Comparison of ENCODE assay signal across 18 cellular contexts in genomic region chr11:114260077-114260476, GRCh38. TPM values are rescaled to one million over a fixed set of nuclear protein-coding genes. Genes with fewer than 3 reads are reported as not detected.
DNase-seq lines count a peak whose midpoint lies in the region; ATAC-seq and TF ChIP-seq lines count a peak whose summit lies in the region.
"Had no signal": no experiment of that assay in that cellular context is flagged by ENCODE, and none has a peak within 500 bp of the region (broad histone marks: within the 10 kb centered on the region; RNA-seq: fewer than 3 reads in every experiment).

No MANE protein-coding gene starts in this region.

- no peak for DNase-seq in activated CD8-positive, alpha-beta T cell treated with anti-CD3 and anti-CD28 coated beads, Interleukin-2, amount 10 ng/mL, durations not matched to agents 7 days and 5 days
- DNase-seq in activated CD8-positive, alpha-beta T cell treated with anti-CD3 and anti-CD28 coated beads for 36 hours, result no peak
- no peak for DNase-seq in adrenal gland
- no peak for DNase-seq in naive B cell
- DNase-seq in thyroid gland, result no peak
- no peak for DNase-seq in activated gamma-delta T cell treated with Interleukin-2 at 50 U/mL for 16 hours
- no peak for DNase-seq in naive thymus-derived CD8-positive, alpha-beta T cell
- DNase-seq in occipital lobe (lab: John Stamatoyannopoulos, UW), result no peak
- DNase-seq: activated CD4-positive, alpha-beta T cell treated with anti-CD3 and anti-CD28 coated beads, Interleukin-2, amount 50 U/mL, for 1 hour; activated naive CD4-positive, alpha-beta T cell treated with anti-CD3 and anti-CD28 coated beads, Interleukin-2, amount 50 U/mL, for 16 hours; CD4-positive, alpha-beta memory T cell; DND-41; H9; Karpas-422; mucosa of descending colon had no signal

- H3K4me1 ChIP-seq in adrenal gland (replicated peaks in 1 of 2) (peaks cover 30 to 41% of the 10 kb centered on the region in 2 donors), thyroid gland (peaks cover 42 to 47% of the 10 kb centered on the region in 2 donors)

- H3K4me3 ChIP-seq in adrenal gland, result no peak overlapping the region
- H3K4me3 ChIP-seq in thyroid gland (replicated peaks in 1 of 3), result no peak overlapping the region
- H3K4me3 ChIP-seq: A549, mucosa of descending colon, ovary had no signal

- no peak overlapping the region for H3K4me3 Mint-ChIP-seq in activated CD8-positive, alpha-beta T cell treated with anti-CD3 and anti-CD28 coated beads, Interleukin-2, amount 10 ng/mL, durations not matched to agents 7 days and 5 days
- H3K4me3 Mint-ChIP-seq in activated CD8-positive, alpha-beta T cell treated with anti-CD3 and anti-CD28 coated beads for 36 hours, result no peak overlapping the region
- peak overlapping the region in 5 of 8 donors; percentile 26 to 62 (median 46) for H3K4me3 Mint-ChIP-seq in naive B cell
- no peak overlapping the region for H3K4me3 Mint-ChIP-seq in naive thymus-derived CD8-positive, alpha-beta T cell
- H3K4me3 Mint-ChIP-seq: CD4-positive, alpha-beta memory T cell had no signal

- peak overlapping the region; percentile 64 for H3K27ac Mint-ChIP-seq in activated CD8-positive, alpha-beta T cell treated with anti-CD3 and anti-CD28 coated beads, Interleukin-2, amount 10 ng/mL, durations not matched to agents 7 days and 5 days
- no peak overlapping the region for H3K27ac Mint-ChIP-seq in activated CD8-positive, alpha-beta T cell treated with anti-CD3 and anti-CD28 coated beads for 36 hours
- H3K27ac Mint-ChIP-seq in naive B cell, result peak overlapping the region in 5 of 6 donors; percentile 92 to 95 (median 95)
- peak overlapping the region in 4 of 10 donors; percentile 12 to 87 (median 49) for H3K27ac Mint-ChIP-seq in naive thymus-derived CD8-positive, alpha-beta T cell
- H3K27ac Mint-ChIP-seq: H9 had no signal

- no peaks in the 10 kb centered on the region for H3K9me3 ChIP-seq in adrenal gland (replicated peaks in 1 of 3)
- H3K9me3 ChIP-seq in thyroid gland, result no peaks in the 10 kb centered on the region
- H3K9me3 ChIP-seq: A549, mucosa of descending colon, ovary had no signal

- H3K9me3 Mint-ChIP-seq in activated CD8-positive, alpha-beta T cell treated with anti-CD3 and anti-CD28 coated beads, Interleukin-2, amount 10 ng/mL, durations not matched to agents 7 days and 5 days (ENCODE audit: insufficient read depth), result no peaks in the 10 kb centered on the region
- H3K9me3 Mint-ChIP-seq in activated CD8-positive, alpha-beta T cell treated with anti-CD3 and anti-CD28 coated beads for 36 hours, result no peaks in the 10 kb centered on the region
- no peaks in the 10 kb centered on the region for H3K9me3 Mint-ChIP-seq in naive B cell
- H3K9me3 Mint-ChIP-seq in naive thymus-derived CD8-positive, alpha-beta T cell, result no peaks in the 10 kb centered on the region
- H3K9me3 Mint-ChIP-seq: H9 had no signal

- no peak for TF ChIP-seq POLR2A in adrenal gland (IDR thresholded peaks at IDR 0.05)
- no peak for TF ChIP-seq POLR2A in thyroid gland (IDR thresholded peaks at IDR 0.05)

- TF ChIP-seq CTCF in activated CD8-positive, alpha-beta T cell treated with anti-CD3 and anti-CD28 coated beads for 36 hours (IDR thresholded peaks at IDR 0.05), result no peak
- no peak for TF ChIP-seq CTCF in adrenal gland (IDR thresholded peaks at IDR 0.05)
- TF ChIP-seq CTCF in thyroid gland (IDR thresholded peaks at IDR 0.05), result no peak

- intact Hi-C loops in activated CD8-positive, alpha-beta T cell treated with anti-CD3 and anti-CD28 coated beads for 36 hours (cut with micrococcal nuclease), result loop anchor here (2.0 kb wide), 2 partner anchors 223 to 363 kb away; no protein-coding TSS in a partner anchor
- intact Hi-C loops in adrenal gland (cut with DNase I), result loop anchor here (2.0 to 5.0 kb wide), 5 partner anchors 78 to 363 kb away; no protein-coding TSS in a partner anchor
- intact Hi-C loops in thyroid gland (cut with DNase I), result loop anchor here (2.0 to 5.0 kb wide), 4 partner anchors 203 to 363 kb away; partner anchors contain the start of gene ZBTB16

- H3K4me1 Mint-ChIP-seq in activated CD8-positive, alpha-beta T cell treated with anti-CD3 and anti-CD28 coated beads, Interleukin-2, amount 10 ng/mL, durations not matched to agents 7 days and 5 days (ENCODE audit: low read depth), result peaks cover 24% of the 10 kb centered on the region
- H3K4me1 Mint-ChIP-seq in activated CD8-positive, alpha-beta T cell treated with anti-CD3 and anti-CD28 coated beads for 36 hours (ENCODE audit: low read depth), result no peaks in the 10 kb centered on the region
- H3K4me1 Mint-ChIP-seq in naive B cell, result peaks cover 30 to 33% (median 31%) of the 10 kb centered on the region in 3 donors
- H3K4me1 Mint-ChIP-seq in naive thymus-derived CD8-positive, alpha-beta T cell, result peaks cover 0 to 25% (median 4%) of the 10 kb centered on the region in 4 donors

- CTCF ChIA-PET in activated CD8-positive, alpha-beta T cell treated with anti-CD3 and anti-CD28 coated beads, Interleukin-2, amount 10 ng/mL, durations not matched to agents 7 days and 5 days (lab: Charles Lee), result interaction anchor here (0.8 to 9.2 kb wide), 47 partner anchors 9 to 443 kb away, joined by 3 to 178 read pairs (median 8); partner anchors contain the start of gene ZBTB16
- CTCF ChIA-PET in activated CD8-positive, alpha-beta T cell treated with anti-CD3 and anti-CD28 coated beads for 36 hours (lab: Charles Lee), result interaction anchor here (0.7 to 11.6 kb wide), 40 partner anchors 9 to 453 kb away, joined by 3 to 210 read pairs (median 7); partner anchors contain the start of gene HTR3B

- no peak for ATAC-seq in activated CD8-positive, alpha-beta T cell treated with anti-CD3 and anti-CD28 coated beads, Interleukin-2, amount 10 ng/mL, durations not matched to agents 7 days and 5 days
- ATAC-seq in activated CD8-positive, alpha-beta T cell treated with anti-CD3 and anti-CD28 coated beads for 36 hours, result no peak
- no peak for ATAC-seq in naive B cell (ENCODE audit: low read depth in 2 of 2)
- ATAC-seq in naive thymus-derived CD8-positive, alpha-beta T cell, result no peak
- ATAC-seq: mucosa of descending colon, Panc1 had no signal

- H3K27me3 ChIP-seq in adrenal gland (no peaks in the 10 kb centered on the region), thyroid gland (no peaks in the 10 kb centered on the region)
- H3K27me3 ChIP-seq: ovary had no signal

- H3K27me3 Mint-ChIP-seq in activated CD8-positive, alpha-beta T cell treated with anti-CD3 and anti-CD28 coated beads, Interleukin-2, amount 10 ng/mL, durations not matched to agents 7 days and 5 days (ENCODE audit: low read depth), result no peaks in the 10 kb centered on the region
- H3K27me3 Mint-ChIP-seq in activated CD8-positive, alpha-beta T cell treated with anti-CD3 and anti-CD28 coated beads for 36 hours, result no peaks in the 10 kb centered on the region
- H3K27me3 Mint-ChIP-seq in naive B cell, result no peaks in the 10 kb centered on the region
- H3K27me3 Mint-ChIP-seq in naive thymus-derived CD8-positive, alpha-beta T cell, result peaks cover 0 to 3% (median 0%) of the 10 kb centered on the region in 5 donors
- H3K27me3 Mint-ChIP-seq: CD4-positive, alpha-beta memory T cell had no signal

- POLR2A ChIA-PET in activated CD8-positive, alpha-beta T cell treated with anti-CD3 and anti-CD28 coated beads, Interleukin-2, amount 10 ng/mL, durations not matched to agents 7 days and 5 days (lab: Charles Lee), result no interaction called here
- POLR2A ChIA-PET in activated CD8-positive, alpha-beta T cell treated with anti-CD3 and anti-CD28 coated beads for 36 hours (lab: Charles Lee), result no interaction called here
- POLR2A ChIA-PET in naive thymus-derived CD8-positive, alpha-beta T cell (lab: Charles Lee), result interaction anchor here (1.0 to 2.3 kb wide), 6 partner anchors 12 to 364 kb away, joined by 3 to 14 read pairs (median 5); no protein-coding TSS in a partner anchor

- H3K27ac ChIP-seq in adrenal gland, result peak overlapping the region in 3 of 5 donors; percentile 9 to 49 (median 16)
- H3K27ac ChIP-seq in thyroid gland, result peak overlapping the region in 2 of 3 donors; percentile 2 to 87
- H3K27ac ChIP-seq: A549 had no signal

- 83 to 87% (median 84%) methylated on average over 6 of the region's 6 CpGs for WGBS in adrenal gland, 4 donors
- WGBS in thyroid gland, 2 donors, result 92 to 94% methylated on average over 6 of the region's 6 CpGs

- H3K36me3 ChIP-seq in adrenal gland (replicated peaks in 1 of 2), result no peaks in the 10 kb centered on the region
- peaks cover 0 to 10% of the 10 kb centered on the region in 2 donors for H3K36me3 ChIP-seq in thyroid gland
- H3K36me3 ChIP-seq: ovary had no signal

- no peaks in the 10 kb centered on the region for H3K36me3 Mint-ChIP-seq in activated CD8-positive, alpha-beta T cell treated with anti-CD3 and anti-CD28 coated beads, Interleukin-2, amount 10 ng/mL, durations not matched to agents 7 days and 5 days (ENCODE audit: low read depth)
- H3K36me3 Mint-ChIP-seq in activated CD8-positive, alpha-beta T cell treated with anti-CD3 and anti-CD28 coated beads for 36 hours (ENCODE audit: low read depth), result no peaks in the 10 kb centered on the region
- H3K36me3 Mint-ChIP-seq in naive B cell, result peaks cover 0 to 7% of the 10 kb centered on the region in 2 donors
- H3K36me3 Mint-ChIP-seq in naive thymus-derived CD8-positive, alpha-beta T cell, result no peaks in the 10 kb centered on the region
- H3K36me3 Mint-ChIP-seq: CD4-positive, alpha-beta memory T cell had no signal

RNA-seq across cellular contexts. Expression of gene NNMT, which starts 36.1 kb away (rescaled TPM):
- not detected for total RNA-seq in activated CD8-positive, alpha-beta T cell treated with anti-CD3 and anti-CD28 coated beads, Interleukin-2, amount 10 ng/mL, durations not matched to agents 7 days and 5 days
- not detected for total RNA-seq in activated CD8-positive, alpha-beta T cell treated with anti-CD3 and anti-CD28 coated beads for 36 hours
- total RNA-seq in adrenal gland (100 to 1,000 TPM in 2 of 8 donors, 10 to 100 TPM in 6; 13.6 to 162 (median 77.4) TPM), thyroid gland (100 to 1,000 TPM in 3 of 4 donors, 10 to 100 TPM in 1; 78.1 to 459 (median 185) TPM), occipital lobe (not detected)
- polyA plus RNA-seq in adrenal gland (100 to 1,000 TPM in 2 of 3 donors, 10 to 100 TPM in 1; 30.6 to 354 (median 128) TPM), naive B cell (ENCODE audit: low read depth in 6 of 6) (under 1 TPM in 1 of 6 donors, not detected in 5; 0.64 TPM)
- not detected for total RNA-seq in naive thymus-derived CD8-positive, alpha-beta T cell
- not detected for polyA plus RNA-seq in naive thymus-derived CD8-positive, alpha-beta T cell
- total RNA-seq: CD4-positive, alpha-beta memory T cell; H9 had no signal
- polyA plus RNA-seq: CD4-positive, alpha-beta memory T cell had no signal

Comparison
In these comparisons a context has a peak if more than half of its experiments do, and no peak if none do; other contexts are left out.
1. H3K4me3 Mint-ChIP-seq: peak in naive B cell (5 of 8); none in activated CD8-positive, alpha-beta T cell treated with anti-CD3 and anti-CD28 coated beads, Interleukin-2, amount 10 ng/mL, durations not matched to agents 7 days and 5 days (single experiment), activated CD8-positive, alpha-beta T cell treated with anti-CD3 and anti-CD28 coated beads for 36 hours (single experiment) and naive thymus-derived CD8-positive, alpha-beta T cell (0 of 10).
2. RNA of gene NNMT, which starts 36.1 kb away (total RNA-seq): 78.1 to 459 TPM in thyroid gland and 13.6 to 162 TPM in adrenal gland; not detected in activated CD8-positive, alpha-beta T cell treated with anti-CD3 and anti-CD28 coated beads, Interleukin-2, amount 10 ng/mL, durations not matched to agents 7 days and 5 days, not detected in activated CD8-positive, alpha-beta T cell treated with anti-CD3 and anti-CD28 coated beads for 36 hours, not detected in naive thymus-derived CD8-positive, alpha-beta T cell and not detected in occipital lobe (single experiment); every median in the first group is over 10 times any median in the second.